ENCODE assay signal across 13 cellular contexts in genomic region chr6:65259080-65259479, GRCh38.
DNase-seq lines count a peak whose midpoint lies in the region; ATAC-seq and TF ChIP-seq lines count a peak whose summit lies in the region.
"Had no signal": no experiment of that assay in that cellular context is flagged by ENCODE, and none has a peak within 500 bp of the region (broad histone marks: within the 10 kb centered on the region; RNA-seq: fewer than 3 reads in every experiment).

No MANE protein-coding gene starts in this region.

- intact Hi-C loops in natural killer cell (cut with micrococcal nuclease), result no loop called here

- H3K9ac ChIP-seq in endodermal cell (ENCODE audit: extremely low read depth, low read length, poor library complexity, severe bottlenecking), result no peak overlapping the region

- no peak overlapping the region for H3K27ac ChIP-seq in endodermal cell (ENCODE audit: low read depth, low read length)
- H3K27ac ChIP-seq: coronary artery, heart left ventricle had no signal

- TF ChIP-seq CTCF in endodermal cell (conservative IDR thresholded peaks at IDR 0.05) (peak; percentile 65), progenitor cell of endocrine pancreas (IDR thresholded peaks at IDR 0.05; ENCODE audit: unreplicated experiment) (peak; percentile 20), natural killer cell (IDR thresholded peaks at IDR 0.05) (no peak)

- H3K27ac Mint-ChIP-seq in endodermal cell (no peak overlapping the region), progenitor cell of endocrine pancreas (no peak overlapping the region), natural killer cell (no peak overlapping the region)
- H3K27ac Mint-ChIP-seq in activated CD8-positive, alpha-beta T cell treated with anti-CD3 and anti-CD28 coated beads, Interleukin-2, amount 10 ng/mL, durations not matched to agents 7 days and 5 days, result no peak overlapping the region
- H3K27ac Mint-ChIP-seq: activated CD8-positive, alpha-beta T cell treated with anti-CD3 and anti-CD28 coated beads for 36 hours; activated naive CD4-positive, alpha-beta T cell treated with anti-CD3 and anti-CD28 coated beads for 36 hours had no signal

- no peak for ATAC-seq in GM18511 (IDR thresholded peaks at IDR 0.05; ENCODE audit: unreplicated experiment)
- no peak for ATAC-seq in activated CD8-positive, alpha-beta T cell treated with anti-CD3 and anti-CD28 coated beads, Interleukin-2, amount 10 ng/mL, durations not matched to agents 7 days and 5 days
- no peak for ATAC-seq in natural killer cell
- ATAC-seq: activated CD8-positive, alpha-beta T cell treated with anti-CD3 and anti-CD28 coated beads for 36 hours; heart left ventricle had no signal

- POLR2A ChIA-PET in activated CD8-positive, alpha-beta T cell treated with anti-CD3 and anti-CD28 coated beads, Interleukin-2, amount 10 ng/mL, durations not matched to agents 7 days and 5 days (lab: Charles Lee), result no interaction called here

- peaks cover 4% of the 10 kb centered on the region for H3K9me3 Mint-ChIP-seq in endodermal cell
- peaks cover 4% of the 10 kb centered on the region for H3K9me3 Mint-ChIP-seq in progenitor cell of endocrine pancreas (ENCODE audit: low read depth)
- peaks cover 39% of the 10 kb centered on the region for H3K9me3 Mint-ChIP-seq in activated CD8-positive, alpha-beta T cell treated with anti-CD3 and anti-CD28 coated beads, Interleukin-2, amount 10 ng/mL, durations not matched to agents 7 days and 5 days (ENCODE audit: insufficient read depth)
- peaks cover 10 to 18% of the 10 kb centered on the region in 2 donors for H3K9me3 Mint-ChIP-seq in natural killer cell

- H3K4me3 ChIP-seq in endodermal cell (ENCODE audit: low read length), result no peak overlapping the region
- H3K4me3 ChIP-seq: coronary artery, heart left ventricle had no signal

- no peaks in the 10 kb centered on the region for H3K36me3 ChIP-seq in endodermal cell (ENCODE audit: control insufficient read depth, insufficient read depth, low read length)
- H3K36me3 ChIP-seq: heart left ventricle had no signal

- no peak overlapping the region for H3K4me3 Mint-ChIP-seq in endodermal cell
- no peak overlapping the region for H3K4me3 Mint-ChIP-seq in progenitor cell of endocrine pancreas (ENCODE audit: low read depth)
- H3K4me3 Mint-ChIP-seq in activated CD8-positive, alpha-beta T cell treated with anti-CD3 and anti-CD28 coated beads, Interleukin-2, amount 10 ng/mL, durations not matched to agents 7 days and 5 days, result no peak overlapping the region
- no peak overlapping the region for H3K4me3 Mint-ChIP-seq in natural killer cell
- H3K4me3 Mint-ChIP-seq: activated CD8-positive, alpha-beta T cell treated with anti-CD3 and anti-CD28 coated beads for 36 hours; activated naive CD4-positive, alpha-beta T cell treated with anti-CD3 and anti-CD28 coated beads for 36 hours had no signal

- no peaks in the 10 kb centered on the region for H3K27me3 ChIP-seq in endodermal cell (ENCODE audit: control insufficient read depth, insufficient read depth, low read length, poor library complexity, severe bottlenecking)
- H3K27me3 ChIP-seq: heart left ventricle had no signal

- H3K36me3 Mint-ChIP-seq in endodermal cell (ENCODE audit: low read depth), result no peaks in the 10 kb centered on the region
- H3K36me3 Mint-ChIP-seq in progenitor cell of endocrine pancreas (ENCODE audit: insufficient read depth), result no peaks in the 10 kb centered on the region
- H3K36me3 Mint-ChIP-seq in activated CD8-positive, alpha-beta T cell treated with anti-CD3 and anti-CD28 coated beads, Interleukin-2, amount 10 ng/mL, durations not matched to agents 7 days and 5 days (ENCODE audit: low read depth), result no peaks in the 10 kb centered on the region
- no peaks in the 10 kb centered on the region for H3K36me3 Mint-ChIP-seq in natural killer cell

- CTCF ChIA-PET in activated CD8-positive, alpha-beta T cell treated with anti-CD3 and anti-CD28 coated beads, Interleukin-2, amount 10 ng/mL, durations not matched to agents 7 days and 5 days (lab: Charles Lee), result no interaction called here

- 90% methylated on average over 1 of the region's 1 CpG; no CpG with 5 or more reads in 1 of the 2 experiments for WGBS in endodermal cell (ENCODE audit: insufficient coverage in 1 of 2, insufficient read length in 1 of 2), 2 experiments

- peaks cover 22% of the 10 kb centered on the region for H3K4me1 Mint-ChIP-seq in endodermal cell
- H3K4me1 Mint-ChIP-seq in progenitor cell of endocrine pancreas (ENCODE audit: low read depth), result no peaks in the 10 kb centered on the region
- H3K4me1 Mint-ChIP-seq in activated CD8-positive, alpha-beta T cell treated with anti-CD3 and anti-CD28 coated beads, Interleukin-2, amount 10 ng/mL, durations not matched to agents 7 days and 5 days (ENCODE audit: low read depth), result no peaks in the 10 kb centered on the region
- H3K4me1 Mint-ChIP-seq in natural killer cell, result no peaks in the 10 kb centered on the region

- H3K27me3 Mint-ChIP-seq in endodermal cell (ENCODE audit: insufficient read depth) (no peaks in the 10 kb centered on the region), progenitor cell of endocrine pancreas (no peaks in the 10 kb centered on the region), natural killer cell (ENCODE audit: low read depth in 2 of 2) (no peaks in the 10 kb centered on the region)
- no peaks in the 10 kb centered on the region for H3K27me3 Mint-ChIP-seq in activated CD8-positive, alpha-beta T cell treated with anti-CD3 and anti-CD28 coated beads, Interleukin-2, amount 10 ng/mL, durations not matched to agents 7 days and 5 days (ENCODE audit: low read depth)
- H3K27me3 Mint-ChIP-seq: activated CD8-positive, alpha-beta T cell treated with anti-CD3 and anti-CD28 coated beads for 36 hours had no signal

- H3K4me1 ChIP-seq in endodermal cell (ENCODE audit: control insufficient read depth, insufficient read depth, low read length), result peaks cover 4% of the 10 kb centered on the region
- H3K4me1 ChIP-seq: heart left ventricle had no signal

- DNase-seq in HCEC 1CT (peak; percentile 3), NCI-H460 (ENCODE audit: extremely low read depth, low read depth) (peak; percentile 30), endodermal cell (no peak), progenitor cell of endocrine pancreas (ENCODE audit: low spot score, unreplicated experiment) (no peak), natural killer cell (no peak)
- no peak for DNase-seq in activated CD8-positive, alpha-beta T cell treated with anti-CD3 and anti-CD28 coated beads, Interleukin-2, amount 10 ng/mL, durations not matched to agents 7 days and 5 days
- DNase-seq: activated CD8-positive, alpha-beta T cell treated with anti-CD3 and anti-CD28 coated beads for 36 hours; activated naive CD4-positive, alpha-beta T cell treated with anti-CD3 and anti-CD28 coated beads for 36 hours; heart left ventricle; NCI-H1105 treated with DMSO at 0.1 percent for 48 hours; T-helper 1 cell had no signal

- no peaks in the 10 kb centered on the region for H3K9me3 ChIP-seq in endodermal cell (ENCODE audit: control insufficient read depth, low read length)

Comparison
In these comparisons a context has a peak if more than half of its experiments do, and no peak if none do; other contexts are left out.
1. DNase-seq: peak in HCEC 1CT (single experiment) and NCI-H460 (single experiment); none in endodermal cell (single experiment), progenitor cell of endocrine pancreas (single experiment), activated CD8-positive, alpha-beta T cell treated with anti-CD3 and anti-CD28 coated beads, Interleukin-2, amount 10 ng/mL, durations not matched to agents 7 days and 5 days (single experiment) and natural killer cell (single experiment).